In genomic region chr17:36942631-36943125, GRCh38 we compare ENCODE assay signal across 16 cellular contexts. TPM values are rescaled to one million over a fixed set of nuclear protein-coding genes. Genes with fewer than 3 reads are reported as not detected.
DNase-seq lines count a peak whose midpoint lies in the region; ATAC-seq and TF ChIP-seq lines count a peak whose summit lies in the region.
"Had no signal": no experiment of that assay in that cellular context is flagged by ENCODE, and none has a peak within 500 bp of the region (broad histone marks: within the 10 kb centered on the region; RNA-seq: fewer than 3 reads in every experiment).

No MANE protein-coding gene starts in this region.

- no peaks in the 10 kb centered on the region for H3K36me3 ChIP-seq in WERI-Rb-1
- H3K36me3 ChIP-seq: MG63 had no signal

- peaks cover 89% of the 10 kb centered on the region for H3K27me3 ChIP-seq in WERI-Rb-1 (ENCODE audit: insufficient read depth, low read depth, severe bottlenecking)

- H3K36me3 Mint-ChIP-seq in activated T-cell treated with anti-CD3 and anti-CD28 coated beads, Interleukin-2, amount 50 U/mL, for 72 hours (ENCODE audit: insufficient read depth in 2 of 2) = peaks cover 0 to 2% of the 10 kb centered on the region in 2 donors

- DNase-seq in activated T-cell treated with anti-CD3 and anti-CD28 coated beads, Interleukin-2, amount 50 U/mL, for 72 hours = peak in 1 of 2 donors; percentile 39
- no peak for DNase-seq in activated T-cell treated with anti-CD3 and anti-CD28 coated beads, Interleukin-2, amount 50 U/mL, for 48 hours
- DNase-seq in WERI-Rb-1 = no peak
- DNase-seq in islet precursor cell = peak; percentile 63
- peak; percentile 30 for DNase-seq in stimulated activated CD8-positive, alpha-beta memory T cell treated with anti-CD3 and anti-CD28 coated beads, Interleukin-4, amount 100 ng/mL, for 48 hours
- no peak for DNase-seq in GM19238 (ENCODE audit: insufficient read length, low spot score)
- DNase-seq in foreskin fibroblast = no peak
- DNase-seq: activated CD4-positive, alpha-beta T cell treated with anti-CD3 and anti-CD28 coated beads, Interleukin-2, amount 10 ng/mL, durations not matched to agents 7 days and 5 days; activated naive CD4-positive, alpha-beta T cell treated with anti-CD3 and anti-CD28 coated beads for 36 hours; MG63; NCI-H2171 had no signal

- H3K9me3 Mint-ChIP-seq in activated T-cell treated with anti-CD3 and anti-CD28 coated beads, Interleukin-2, amount 50 U/mL, for 72 hours = no peaks in the 10 kb centered on the region
- H3K9me3 Mint-ChIP-seq: activated CD4-positive, alpha-beta T cell treated with anti-CD3 and anti-CD28 coated beads, Interleukin-2, amount 10 ng/mL, durations not matched to agents 7 days and 5 days; activated naive CD4-positive, alpha-beta T cell treated with anti-CD3 and anti-CD28 coated beads for 36 hours; central memory CD8-positive, alpha-beta T cell; neural crest cell had no signal

- peak overlapping the region; percentile 20 for H3K4me3 ChIP-seq in WERI-Rb-1 (ENCODE audit: low read depth, low read length)
- H3K4me3 ChIP-seq in foreskin fibroblast (ENCODE audit: low read depth in 1 of 2, low read length in 2 of 2) = no peak overlapping the region
- H3K4me3 ChIP-seq: GM12878, MG63 had no signal

- TF ChIP-seq CTCF in WERI-Rb-1 (IDR thresholded peaks at IDR 0.05; ENCODE audit: low read depth, low read length) = no peak
- no peak for TF ChIP-seq CTCF in foreskin fibroblast (IDR thresholded peaks at IDR 0.05; ENCODE audit: low read depth, low read length)

- peak in 1 of 2 donors; percentile 35 for ATAC-seq in activated T-cell treated with anti-CD3 and anti-CD28 coated beads, Interleukin-2, amount 50 U/mL, for 72 hours (replicated peaks in 1 of 2)
- no peak for ATAC-seq in HG03520 (IDR thresholded peaks at IDR 0.05; ENCODE audit: unreplicated experiment)
- ATAC-seq: GM12878 had no signal

- H3K4me3 Mint-ChIP-seq in activated T-cell treated with anti-CD3 and anti-CD28 coated beads, Interleukin-2, amount 50 U/mL, for 72 hours = peak overlapping the region; percentile 37 to 47
- H3K4me3 Mint-ChIP-seq: activated CD4-positive, alpha-beta T cell treated with anti-CD3 and anti-CD28 coated beads, Interleukin-2, amount 10 ng/mL, durations not matched to agents 7 days and 5 days; activated naive CD4-positive, alpha-beta T cell treated with anti-CD3 and anti-CD28 coated beads for 36 hours; neural crest cell had no signal

- H3K27ac Mint-ChIP-seq in activated T-cell treated with anti-CD3 and anti-CD28 coated beads, Interleukin-2, amount 50 U/mL, for 72 hours = no peak overlapping the region
- H3K27ac Mint-ChIP-seq: activated naive CD4-positive, alpha-beta T cell treated with anti-CD3 and anti-CD28 coated beads for 36 hours had no signal

- H3K27ac ChIP-seq in WERI-Rb-1 = no peak overlapping the region

- H3K9me3 ChIP-seq in WERI-Rb-1 (ENCODE audit: severe bottlenecking) = peaks cover 9% of the 10 kb centered on the region
- H3K9me3 ChIP-seq: MG63 had no signal

- peaks cover 50% of the 10 kb centered on the region for H3K4me1 Mint-ChIP-seq in activated T-cell treated with anti-CD3 and anti-CD28 coated beads, Interleukin-2, amount 50 U/mL, for 72 hours (ENCODE audit: low read depth)

- H3K27me3 Mint-ChIP-seq in activated T-cell treated with anti-CD3 and anti-CD28 coated beads, Interleukin-2, amount 50 U/mL, for 72 hours (ENCODE audit: low read depth) = peaks cover 87% of the 10 kb centered on the region

RNA-seq across cellular contexts. Expression of gene LHX1, which starts 5.4 kb away (rescaled TPM):
- under 1 TPM; 0.32 to 0.34 TPM for total RNA-seq in activated T-cell treated with anti-CD3 and anti-CD28 coated beads, Interleukin-2, amount 50 U/mL, for 72 hours
- total RNA-seq: activated CD4-positive, alpha-beta T cell treated with anti-CD3 and anti-CD28 coated beads, Interleukin-2, amount 10 ng/mL, durations not matched to agents 7 days and 5 days; activated naive CD4-positive, alpha-beta T cell treated with anti-CD3 and anti-CD28 coated beads for 36 hours; fibroblast of lung; GM12878 had no signal

RNA-seq across cellular contexts. Expression of gene AATF, which starts 6.1 kb away (rescaled TPM):
- 10 to 100 TPM; 85.1 to 91.9 TPM for total RNA-seq in activated T-cell treated with anti-CD3 and anti-CD28 coated beads, Interleukin-2, amount 50 U/mL, for 72 hours

Comparison
In these comparisons a context has a peak if more than half of its experiments do, and no peak if none do; other contexts are left out.
1. DNase-seq: peak in islet precursor cell (single experiment) and stimulated activated CD8-positive, alpha-beta memory T cell treated with anti-CD3 and anti-CD28 coated beads, Interleukin-4, amount 100 ng/mL, for 48 hours (single experiment); none in activated T-cell treated with anti-CD3 and anti-CD28 coated beads, Interleukin-2, amount 50 U/mL, for 48 hours (0 of 2), WERI-Rb-1 (single experiment), GM19238 (single experiment) and foreskin fibroblast (0 of 2).